ENCODE assay signal across 8 cellular contexts in the genomic region with DNA sequence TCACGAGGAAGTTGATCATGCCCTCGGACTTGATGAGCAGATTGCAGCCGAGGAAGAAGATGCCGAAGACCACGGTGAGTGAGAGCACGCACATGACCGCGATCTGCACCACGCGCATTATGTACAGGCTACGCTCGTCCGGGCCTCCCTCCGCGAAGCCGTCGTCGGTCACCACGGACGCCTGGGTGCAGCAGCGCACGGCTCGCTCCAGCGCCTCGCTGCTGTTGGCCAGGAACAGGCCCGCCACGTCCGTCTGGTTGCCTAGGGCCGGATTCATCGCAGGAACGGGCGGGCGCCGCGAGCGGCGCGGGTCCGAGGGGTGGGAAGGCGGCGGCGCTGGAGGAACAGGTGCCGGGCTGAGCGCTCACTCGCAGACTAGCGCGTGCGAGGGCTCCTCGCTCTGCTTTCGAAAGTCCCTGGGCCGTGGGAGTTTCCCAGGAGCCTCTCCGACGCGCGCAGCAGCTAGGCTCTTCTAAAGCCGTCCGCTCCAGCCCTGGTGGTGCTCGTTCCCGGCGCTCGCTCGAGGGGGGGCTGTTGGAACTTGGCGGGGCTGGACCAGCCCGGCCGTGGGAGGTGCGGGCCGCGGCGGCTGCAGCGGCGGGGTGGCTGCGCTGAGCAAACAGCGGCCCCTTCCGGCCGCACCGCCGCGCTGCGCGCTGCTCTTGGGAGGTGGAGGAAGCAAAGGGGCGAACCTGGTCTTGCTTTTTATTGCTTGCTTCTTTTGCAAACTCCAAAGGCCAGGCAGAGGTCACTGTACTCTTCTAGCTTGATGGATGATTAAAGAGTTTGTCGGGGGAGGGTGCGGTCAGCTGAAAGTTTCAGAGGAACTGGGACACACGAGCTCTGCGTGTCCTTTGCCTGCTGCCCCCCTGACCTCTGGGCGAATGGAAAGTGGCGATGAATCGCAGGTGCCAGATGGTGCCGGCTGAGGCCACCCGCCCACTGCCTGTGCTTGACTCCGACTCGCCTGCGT. TPM values are rescaled to one million over a fixed set of nuclear protein-coding genes. Genes with fewer than 3 reads are reported as not detected.
A peak's percentile ranks its signal among the peaks of the same experiment; 100 is the strongest.
DNase-seq lines count a peak whose midpoint lies in the region; ATAC-seq and TF ChIP-seq lines count a peak whose summit lies in the region.

A gene (minus strand): TSS at position 474 of the 973 bp plus-strand sequence. CDS start 197 bp downstream, at position 277.

- H3K9me3 Mint-ChIP-seq in activated naive CD4-positive, alpha-beta T cell treated with anti-CD3 and anti-CD28 coated beads, Interleukin-2, amount 50 U/mL, for 24 hours = no peaks in the 10 kb centered on the region
- no peaks in the 10 kb centered on the region for H3K9me3 Mint-ChIP-seq in osteocyte (ENCODE audit: unreplicated experiment)

- no peaks in the 10 kb centered on the region for H3K9me3 ChIP-seq in tibial nerve

- TF ChIP-seq POLR2A in tibial nerve (IDR thresholded peaks at IDR 0.05) = no peak

- TF ChIP-seq CTCF in osteocyte (IDR thresholded peaks at IDR 0.05) (peak; percentile 93), tibial nerve (IDR thresholded peaks at IDR 0.05) (peak; percentile 69 to 92 (median 84))

- WGBS in tibial nerve, 2 donors = 2 to 3% methylated on average over 17 to 77 of the region's 93 CpGs

- peaks cover 20% of the 10 kb centered on the region for H3K4me1 Mint-ChIP-seq in activated naive CD4-positive, alpha-beta T cell treated with anti-CD3 and anti-CD28 coated beads, Interleukin-2, amount 50 U/mL, for 24 hours
- peaks cover 17% of the 10 kb centered on the region for H3K4me1 Mint-ChIP-seq in osteocyte (ENCODE audit: unreplicated experiment)

- peak within 1 kb of the TSS; percentile 52 for H3K4me3 Mint-ChIP-seq in activated naive CD4-positive, alpha-beta T cell treated with anti-CD3 and anti-CD28 coated beads, Interleukin-2, amount 50 U/mL, for 24 hours
- H3K4me3 Mint-ChIP-seq in osteocyte (ENCODE audit: unreplicated experiment) = peak within 1 kb of the TSS; percentile 64

- no peaks in the 10 kb centered on the region for H3K36me3 ChIP-seq in tibial nerve

- peaks cover 50% of the 10 kb centered on the region for H3K27me3 Mint-ChIP-seq in activated naive CD4-positive, alpha-beta T cell treated with anti-CD3 and anti-CD28 coated beads, Interleukin-2, amount 50 U/mL, for 24 hours
- H3K27me3 Mint-ChIP-seq in osteocyte (ENCODE audit: unreplicated experiment) = peaks cover 70% of the 10 kb centered on the region

- peak within 1 kb of the TSS; percentile 26 to 62 (median 46) for H3K4me3 ChIP-seq in tibial nerve

- peaks cover 0 to 38% (median 18%) of the 10 kb centered on the region in 4 donors for H3K4me1 ChIP-seq in tibial nerve

- H3K36me3 Mint-ChIP-seq in activated naive CD4-positive, alpha-beta T cell treated with anti-CD3 and anti-CD28 coated beads, Interleukin-2, amount 50 U/mL, for 24 hours = no peaks in the 10 kb centered on the region
- no peaks in the 10 kb centered on the region for H3K36me3 Mint-ChIP-seq in osteocyte (ENCODE audit: unreplicated experiment)

- H3K27me3 ChIP-seq in tibial nerve = peaks cover 0 to 65% of the 10 kb centered on the region in 2 donors

- H3K27ac ChIP-seq in tibial nerve = no peak within 1 kb of the TSS

- peak; percentile 94 for ATAC-seq in GM21367 (IDR thresholded peaks at IDR 0.05; ENCODE audit: unreplicated experiment)

- no peak for TF ChIP-seq EP300 in tibial nerve (IDR thresholded peaks at IDR 0.05)

- in situ Hi-C loops in Caki2 (cut with HindIII; ENCODE audit: low pct_unique_long_range_greater_than_20kb, low sequenced_read_pairs) = no loop called here

- DNase-seq in Caki2 (ENCODE audit: low read depth) (peak; percentile 57), HS-5 (ENCODE audit: low read depth) (peak; percentile 33), RPMI7951 (ENCODE audit: low read depth) (peak; percentile 51), head of caudate nucleus (peak; percentile 21 to 88 (median 76)), osteocyte (ENCODE audit: extremely low spot score, unreplicated experiment) (peak; percentile 89), tibial nerve (ENCODE audit: low spot score in 2 of 2) (peak in 1 of 2 donors; percentile 48)

- H3K27ac Mint-ChIP-seq in activated naive CD4-positive, alpha-beta T cell treated with anti-CD3 and anti-CD28 coated beads, Interleukin-2, amount 50 U/mL, for 24 hours = peak within 1 kb of the TSS; percentile 49
- no peak within 1 kb of the TSS for H3K27ac Mint-ChIP-seq in osteocyte (ENCODE audit: unreplicated experiment)

- intact Hi-C loops in head of caudate nucleus (cut with DNase I) = no loop called here

RNA-seq across cellular contexts. Expression of the gene that starts here (rescaled TPM):
- not detected in 2 replicates for total RNA-seq in Caki2 (2014; rRNA removed; shearing (Covaris generic); ENCODE audit: low replicate concordance)
- not detected in 2 replicates for total RNA-seq in RPMI7951 (2014; rRNA removed; shearing (Covaris generic))
- total RNA-seq in osteocyte (not detected in 2 replicates), tibial nerve (not detected)

Comparison
In these comparisons a context has a peak if more than half of its experiments do, and no peak if none do; other contexts are left out.
1. Peak in DNase-seq in Caki2; RNA of the gene not detected or under 1 TPM.
2. Peak in DNase-seq in RPMI7951; RNA of the gene not detected or under 1 TPM.
3. Peak in DNase-seq in osteocyte; RNA of the gene not detected or under 1 TPM.